Comparison of ENCODE assay signal across 1 cellular context in genomic region chr11:12963789-12964536, GRCh38.
A peak's percentile ranks its signal among the peaks of the same experiment; 100 is the strongest.
TF ChIP-seq lines count a peak whose summit lies in the region.

No MANE protein-coding gene starts in this region.

TF ChIP-seq in HepG2, 621 proteins besides CTCF, POLR2A, EP300 and RAD21 (continued from another document):
- TF ChIP-seq ZBTB34 (CRISPR knock-in tag; IDR thresholded peaks at IDR 0.05) (no peak), FOXP4 (CRISPR knock-in tag; IDR thresholded peaks at IDR 0.05) (no peak), FOSL2 (CRISPR knock-in tag; IDR thresholded peaks at IDR 0.05) (peak; percentile 51), IRF2 (CRISPR knock-in tag; IDR thresholded peaks at IDR 0.05) (peak; percentile 39; the same call in 1 of the 2 replicates), HDAC2 (CRISPR knock-in tag; IDR thresholded peaks at IDR 0.05) (peak; percentile 46; the same call in 1 of the 2 replicates), SOX6 (IDR thresholded peaks at IDR 0.05) (no peak), SOX6 (CRISPR knock-in tag; IDR thresholded peaks at IDR 0.05) (peak; percentile 51; the same call in 1 of the 2 replicates), REPIN1 (CRISPR knock-in tag; IDR thresholded peaks at IDR 0.05; ENCODE audit: borderline replicate concordance, low read depth) (peak; percentile 47; the same call in 1 of the 2 replicates), SMC3 (IDR thresholded peaks at IDR 0.05; ENCODE audit: low read length) (peak; percentile 97), TEAD3 (CRISPR knock-in tag; optimal IDR thresholded peaks at IDR 0.05; ENCODE audit: borderline replicate concordance) (peak; percentile 49), KLF11 (CRISPR knock-in tag; IDR thresholded peaks at IDR 0.05) (0 out of 2 replicates have a peak, but pooled peaks have one; percentile 63), ZNF580 (CRISPR knock-in tag; IDR thresholded peaks at IDR 0.05; ENCODE audit: borderline replicate concordance, low read depth) (0 out of 2 replicates have a peak, but pooled peaks have one; percentile 54), ZMYM4 (CRISPR knock-in tag; IDR thresholded peaks at IDR 0.05) (0 out of 2 replicates have a peak, but pooled peaks have one; percentile 16), ARID5B (CRISPR knock-in tag; IDR thresholded peaks at IDR 0.05) (0 out of 2 replicates have a peak, but pooled peaks have one; percentile 21), THRA (CRISPR knock-in tag; IDR thresholded peaks at IDR 0.05; ENCODE audit: borderline replicate concordance) (peak; percentile 77; the same call in 1 of the 2 replicates), XRCC5 (optimal IDR thresholded peaks at IDR 0.05; ENCODE audit: low read length) (peak; percentile 23), SOX13 (IDR thresholded peaks at IDR 0.05) (no peak), SOX13 (CRISPR knock-in tag; conservative IDR thresholded peaks at IDR 0.05 in 1 of 2, IDR thresholded peaks at IDR 0.05 in 1 of 2) (0 out of 4 replicates have a peak, but pooled peaks of 1 of the 2 experiments have one; percentile 24), ERF (CRISPR knock-in tag; IDR thresholded peaks at IDR 0.05) (peak; percentile 38; the same call in 1 of the 2 replicates), TIGD3 (CRISPR knock-in tag; IDR thresholded peaks at IDR 0.05; ENCODE audit: borderline replicate concordance) (no peak), PAX8 (CRISPR knock-in tag; IDR thresholded peaks at IDR 0.05; ENCODE audit: borderline replicate concordance) (no peak), SMARCE1 (IDR thresholded peaks at IDR 0.05; ENCODE audit: borderline replicate concordance) (no peak), LCORL (IDR thresholded peaks at IDR 0.05) (no peak), LCORL (CRISPR knock-in tag; IDR thresholded peaks at IDR 0.05) (peak; percentile 51; the same call in 1 of the 2 replicates), ELF1 (CRISPR knock-in tag; IDR thresholded peaks at IDR 0.05) (peak; percentile 37; the same call in 1 of the 2 replicates), SALL1 (CRISPR knock-in tag; IDR thresholded peaks at IDR 0.05) (0 out of 2 replicates have a peak, but pooled peaks have one; percentile 34), HMGXB4 (CRISPR knock-in tag; IDR thresholded peaks at IDR 0.05; ENCODE audit: borderline replicate concordance in 1 of 2, low read depth in 1 of 2) (peak in 1 of 2 experiments; percentile 44; a peak in 1 of 4 replicates), CBX5 (CRISPR knock-in tag; IDR thresholded peaks at IDR 0.05; ENCODE audit: borderline replicate concordance) (peak; percentile 50; the same call in 1 of the 2 replicates), YEATS4 (CRISPR knock-in tag; IDR thresholded peaks at IDR 0.05; ENCODE audit: borderline replicate concordance) (0 out of 2 replicates have a peak, but pooled peaks have one; percentile 27), ZGPAT (CRISPR knock-in tag; IDR thresholded peaks at IDR 0.05) (peak; percentile 56; the same call in 1 of the 2 replicates), STAG1 (CRISPR knock-in tag; IDR thresholded peaks at IDR 0.05) (peak; percentile 98), GATAD2A (CRISPR knock-in tag; IDR thresholded peaks at IDR 0.05) (peak; percentile 38; the same call in 1 of the 2 replicates), PATZ1 (CRISPR knock-in tag; IDR thresholded peaks at IDR 0.05) (peak; percentile 73), GATAD1 (CRISPR knock-in tag; IDR thresholded peaks at IDR 0.05) (0 out of 2 replicates have a peak, but pooled peaks have one; percentile 32), ELF3 (CRISPR knock-in tag; IDR thresholded peaks at IDR 0.05) (0 out of 2 replicates have a peak, but pooled peaks have one; percentile 17), MYC (CRISPR knock-in tag; IDR thresholded peaks at IDR 0.05; ENCODE audit: borderline replicate concordance) (peak; percentile 29; the same call in 1 of the 2 replicates), THAP8 (CRISPR knock-in tag; IDR thresholded peaks at IDR 0.05; ENCODE audit: borderline replicate concordance) (no peak), AHR (CRISPR knock-in tag; IDR thresholded peaks at IDR 0.05) (0 out of 2 replicates have a peak, but pooled peaks have one; percentile 36), FOXC1 (CRISPR knock-in tag; IDR thresholded peaks at IDR 0.05; ENCODE audit: borderline replicate concordance) (peak; percentile 48; the same call in 1 of the 2 replicates), BCL6 (CRISPR knock-in tag; IDR thresholded peaks at IDR 0.05) (0 out of 2 replicates have a peak, but pooled peaks have one; percentile 22), SAP130 (CRISPR knock-in tag; IDR thresholded peaks at IDR 0.05; ENCODE audit: low read depth) (peak; percentile 11; the same call in 1 of the 2 replicates), NFKB2 (CRISPR knock-in tag; IDR thresholded peaks at IDR 0.05; ENCODE audit: borderline replicate concordance) (0 out of 2 replicates have a peak, but pooled peaks have one; percentile 33), ZNF740 (CRISPR knock-in tag; IDR thresholded peaks at IDR 0.05) (peak; percentile 94)
